In the genomic region with DNA sequence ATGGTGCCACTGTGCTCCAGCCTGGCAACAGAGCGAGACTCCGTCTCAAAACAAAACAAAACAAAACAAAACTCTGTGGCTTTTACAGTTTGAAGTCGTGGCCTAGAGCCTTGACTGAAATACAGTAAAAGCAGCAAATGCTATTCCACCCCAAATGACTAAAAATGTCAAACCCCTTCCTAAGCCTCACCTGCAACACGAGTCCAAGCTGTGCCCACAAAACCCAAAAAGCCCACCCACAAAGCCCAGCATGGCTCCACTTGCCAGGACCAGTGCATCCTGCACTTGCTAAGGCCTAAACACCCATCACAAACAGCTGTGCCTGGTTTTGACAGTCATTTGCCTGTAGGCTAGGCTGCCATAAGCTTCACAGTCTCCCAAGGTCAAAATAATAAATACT, we compare ENCODE assay signal across 24 cellular contexts. TPM values are rescaled to one million over a fixed set of nuclear protein-coding genes. Genes with fewer than 3 reads are reported as not detected.
A peak's percentile ranks its signal among the peaks of the same experiment; 100 is the strongest.
DNase-seq lines count a peak whose midpoint lies in the region; ATAC-seq and TF ChIP-seq lines count a peak whose summit lies in the region.
"Had no signal": no experiment of that assay in that cellular context is flagged by ENCODE, and none has a peak within 500 bp of the region (broad histone marks: within the 10 kb centered on the region; RNA-seq: fewer than 3 reads in every experiment).

No MANE protein-coding gene starts in this region.

- no peak overlapping the region for H3K4me3 ChIP-seq in CD8-positive, alpha-beta T cell (ENCODE audit: low read depth, low read length)
- no peak overlapping the region for H3K4me3 ChIP-seq in osteoblast (ENCODE audit: insufficient read depth, low read length)
- H3K4me3 ChIP-seq: BLaER1 treated with 17β-estradiol and CSF1 and Interleukin-3, amounts not matched to agents 10 nM and 100 nM; gastrocnemius medialis; hepatocyte; left ventricle myocardium inferior; upper lobe of left lung had no signal

- H3K36me3 Mint-ChIP-seq in CD8-positive, alpha-beta T cell, result no peaks in the 10 kb centered on the region
- peaks cover 3% of the 10 kb centered on the region for H3K36me3 Mint-ChIP-seq in activated naive CD8-positive, alpha-beta T cell treated with anti-CD3 and anti-CD28 coated beads, Interleukin-2, amount 50 U/mL, for 24 hours (ENCODE audit: low read depth)

- no peak for DNase-seq in CD8-positive, alpha-beta T cell
- DNase-seq in NCI-H69 (lab: John Stamatoyannopoulos, UW) (peak; percentile 26), osteoblast (ENCODE audit: insufficient read length, low spot score, missing footprints) (peak; percentile 36), GF-D8 (lab: John Stamatoyannopoulos, UW) (no peak)
- DNase-seq in activated naive CD8-positive, alpha-beta T cell treated with anti-CD3 and anti-CD28 coated beads, Interleukin-2, amount 50 U/mL, for 24 hours, result no peak
- DNase-seq: activated CD4-positive, alpha-beta T cell treated with anti-CD3 and anti-CD28 coated beads, Interleukin-2, amount 10 ng/mL, durations not matched to agents 7 days and 5 days; central memory CD4-positive, alpha-beta T cell; dermis blood vessel endothelial cell; gastrocnemius medialis; KG1; left ventricle myocardium inferior; NCI-H1417; NCI-H2029 treated with DMSO at 0.1 percent for 48 hours; NCI-H226; NCI-H774; RPMI8226; small intestine; upper lobe of left lung had no signal

- POLR2A ChIA-PET in CD8-positive, alpha-beta T cell (lab: Charles Lee), result no interaction called here

- H3K9me3 Mint-ChIP-seq in CD8-positive, alpha-beta T cell, result no peaks in the 10 kb centered on the region
- H3K9me3 Mint-ChIP-seq in activated naive CD8-positive, alpha-beta T cell treated with anti-CD3 and anti-CD28 coated beads, Interleukin-2, amount 50 U/mL, for 24 hours, result peaks cover 5% of the 10 kb centered on the region
- H3K9me3 Mint-ChIP-seq: T-helper 1 cell treated with Interleukin-12 subunit alpha and Interleukin-12 subunit beta and Interleukin-4 antibody, amounts not matched to agents 30 μg/mL and 1 μg/mL, for 36 hours had no signal

- H3K27ac ChIP-seq in CD8-positive, alpha-beta T cell (ENCODE audit: low read depth, low read length), result no peak overlapping the region
- H3K27ac ChIP-seq in osteoblast (ENCODE audit: low read depth, low read length), result no peak overlapping the region
- H3K27ac ChIP-seq: gastrocnemius medialis, hepatocyte, left ventricle myocardium inferior, upper lobe of left lung had no signal

- H3K36me3 ChIP-seq in CD8-positive, alpha-beta T cell (ENCODE audit: insufficient read depth, low read length), result no peaks in the 10 kb centered on the region
- no peaks in the 10 kb centered on the region for H3K36me3 ChIP-seq in osteoblast (ENCODE audit: insufficient read depth, low read length)
- H3K36me3 ChIP-seq: gastrocnemius medialis, left ventricle myocardium inferior, upper lobe of left lung had no signal

- H3K27ac Mint-ChIP-seq in CD8-positive, alpha-beta T cell, result peak overlapping the region; percentile 34
- H3K27ac Mint-ChIP-seq in activated naive CD8-positive, alpha-beta T cell treated with anti-CD3 and anti-CD28 coated beads, Interleukin-2, amount 50 U/mL, for 24 hours, result no peak overlapping the region
- H3K27ac Mint-ChIP-seq: activated CD4-positive, alpha-beta T cell treated with anti-CD3 and anti-CD28 coated beads, Interleukin-2, amount 10 ng/mL, durations not matched to agents 7 days and 5 days; T-helper 1 cell treated with Interleukin-12 subunit alpha and Interleukin-12 subunit beta and Interleukin-4 antibody, amounts not matched to agents 30 μg/mL and 1 μg/mL, for 36 hours had no signal

- H3K4me2 ChIP-seq in osteoblast (ENCODE audit: insufficient read depth, low read length), result no peak overlapping the region
- H3K4me2 ChIP-seq: hepatocyte had no signal

- TF ChIP-seq CTCF in CD8-positive, alpha-beta T cell (IDR thresholded peaks at IDR 0.05), result no peak
- no peak for TF ChIP-seq CTCF in osteoblast (IDR thresholded peaks at IDR 0.05; ENCODE audit: extremely low read depth, low read depth, low read length)

- no peaks in the 10 kb centered on the region for H3K9me3 ChIP-seq in CD8-positive, alpha-beta T cell (ENCODE audit: low read length)
- no peaks in the 10 kb centered on the region for H3K9me3 ChIP-seq in osteoblast (ENCODE audit: low read depth, low read length)
- H3K9me3 ChIP-seq: gastrocnemius medialis, left ventricle myocardium inferior, upper lobe of left lung had no signal

- no peaks in the 10 kb centered on the region for H4K20me1 ChIP-seq in osteoblast (ENCODE audit: insufficient read depth, low read length)
- H4K20me1 ChIP-seq: BLaER1 treated with 17β-estradiol and CSF1 and Interleukin-3, amounts not matched to agents 10 nM and 100 nM had no signal

- H3K27me3 ChIP-seq in CD8-positive, alpha-beta T cell (ENCODE audit: insufficient read depth, low read length), result no peaks in the 10 kb centered on the region
- H3K27me3 ChIP-seq in osteoblast (ENCODE audit: insufficient read depth, low read length), result no peaks in the 10 kb centered on the region
- H3K27me3 ChIP-seq: BLaER1 treated with 17β-estradiol and CSF1 and Interleukin-3, amounts not matched to agents 10 nM and 100 nM; gastrocnemius medialis; hepatocyte; upper lobe of left lung had no signal

- peaks cover 45% of the 10 kb centered on the region for H3K4me1 Mint-ChIP-seq in CD8-positive, alpha-beta T cell (ENCODE audit: low read depth)
- H3K4me1 Mint-ChIP-seq in activated naive CD8-positive, alpha-beta T cell treated with anti-CD3 and anti-CD28 coated beads, Interleukin-2, amount 50 U/mL, for 24 hours, result peaks cover 61% of the 10 kb centered on the region

- H3K4me3 Mint-ChIP-seq in CD8-positive, alpha-beta T cell, result no peak overlapping the region
- no peak overlapping the region for H3K4me3 Mint-ChIP-seq in activated naive CD8-positive, alpha-beta T cell treated with anti-CD3 and anti-CD28 coated beads, Interleukin-2, amount 50 U/mL, for 24 hours
- H3K4me3 Mint-ChIP-seq: activated CD4-positive, alpha-beta T cell treated with anti-CD3 and anti-CD28 coated beads, Interleukin-2, amount 10 ng/mL, durations not matched to agents 7 days and 5 days; T-helper 1 cell treated with Interleukin-12 subunit alpha and Interleukin-12 subunit beta and Interleukin-4 antibody, amounts not matched to agents 30 μg/mL and 1 μg/mL, for 36 hours had no signal

- ATAC-seq in CD8-positive, alpha-beta T cell, result no peak
- peak; percentile 52 for ATAC-seq in activated naive CD8-positive, alpha-beta T cell treated with anti-CD3 and anti-CD28 coated beads, Interleukin-2, amount 50 U/mL, for 24 hours
- ATAC-seq in HG02678 (IDR thresholded peaks at IDR 0.05; ENCODE audit: unreplicated experiment) (no peak), GM19463 (IDR thresholded peaks at IDR 0.05; ENCODE audit: unreplicated experiment) (no peak)
- ATAC-seq: gastrocnemius medialis had no signal

- no peaks in the 10 kb centered on the region for H3K79me2 ChIP-seq in osteoblast (ENCODE audit: insufficient read depth, low read length)
- H3K79me2 ChIP-seq: hepatocyte had no signal

- no peak overlapping the region for H2AFZ ChIP-seq in osteoblast (ENCODE audit: low read length)
- H2AFZ ChIP-seq: hepatocyte had no signal

- intact Hi-C loops in CD8-positive, alpha-beta T cell (cut with DNase I, micrococcal nuclease), result loop anchor here in 1 of 2 experiments (2.0 kb wide), 1 partner anchor 19 kb away; no protein-coding TSS in a partner anchor

- H3K27me3 Mint-ChIP-seq in CD8-positive, alpha-beta T cell (ENCODE audit: low read depth), result no peaks in the 10 kb centered on the region
- H3K27me3 Mint-ChIP-seq in activated naive CD8-positive, alpha-beta T cell treated with anti-CD3 and anti-CD28 coated beads, Interleukin-2, amount 50 U/mL, for 24 hours, result no peaks in the 10 kb centered on the region

- H3K4me1 ChIP-seq in CD8-positive, alpha-beta T cell (ENCODE audit: insufficient read depth, low read length), result peaks cover 17% of the 10 kb centered on the region
- no peaks in the 10 kb centered on the region for H3K4me1 ChIP-seq in osteoblast (ENCODE audit: insufficient read depth, low read length)
- H3K4me1 ChIP-seq: gastrocnemius medialis, left ventricle myocardium inferior had no signal

- CTCF ChIA-PET in CD8-positive, alpha-beta T cell (lab: Charles Lee), result interaction anchor here (1.0 kb wide), 1 partner anchor 105 kb away, joined by 3 read pairs; no protein-coding TSS in a partner anchor

RNA-seq across cellular contexts. Expression of gene VAV3, which starts 21.3 kb away (rescaled TPM):
- total RNA-seq in CD8-positive, alpha-beta T cell, result 10 to 100 TPM in 1 of 2 experiments, 1 to 10 TPM in 1; 9.7 to 11.4 TPM
- 0.59 and 0.72 TPM in 2 replicates for total RNA-seq in osteoblast
- total RNA-seq: osteocyte had no signal

Comparison
In these comparisons a context has a peak if more than half of its experiments do, and no peak if none do; other contexts are left out.
1. DNase-seq: peak in NCI-H69 (single experiment) and osteoblast (single experiment); none in CD8-positive, alpha-beta T cell (0 of 7), activated naive CD8-positive, alpha-beta T cell treated with anti-CD3 and anti-CD28 coated beads, Interleukin-2, amount 50 U/mL, for 24 hours (single experiment) and GF-D8 (single experiment).